In the genomic region with DNA sequence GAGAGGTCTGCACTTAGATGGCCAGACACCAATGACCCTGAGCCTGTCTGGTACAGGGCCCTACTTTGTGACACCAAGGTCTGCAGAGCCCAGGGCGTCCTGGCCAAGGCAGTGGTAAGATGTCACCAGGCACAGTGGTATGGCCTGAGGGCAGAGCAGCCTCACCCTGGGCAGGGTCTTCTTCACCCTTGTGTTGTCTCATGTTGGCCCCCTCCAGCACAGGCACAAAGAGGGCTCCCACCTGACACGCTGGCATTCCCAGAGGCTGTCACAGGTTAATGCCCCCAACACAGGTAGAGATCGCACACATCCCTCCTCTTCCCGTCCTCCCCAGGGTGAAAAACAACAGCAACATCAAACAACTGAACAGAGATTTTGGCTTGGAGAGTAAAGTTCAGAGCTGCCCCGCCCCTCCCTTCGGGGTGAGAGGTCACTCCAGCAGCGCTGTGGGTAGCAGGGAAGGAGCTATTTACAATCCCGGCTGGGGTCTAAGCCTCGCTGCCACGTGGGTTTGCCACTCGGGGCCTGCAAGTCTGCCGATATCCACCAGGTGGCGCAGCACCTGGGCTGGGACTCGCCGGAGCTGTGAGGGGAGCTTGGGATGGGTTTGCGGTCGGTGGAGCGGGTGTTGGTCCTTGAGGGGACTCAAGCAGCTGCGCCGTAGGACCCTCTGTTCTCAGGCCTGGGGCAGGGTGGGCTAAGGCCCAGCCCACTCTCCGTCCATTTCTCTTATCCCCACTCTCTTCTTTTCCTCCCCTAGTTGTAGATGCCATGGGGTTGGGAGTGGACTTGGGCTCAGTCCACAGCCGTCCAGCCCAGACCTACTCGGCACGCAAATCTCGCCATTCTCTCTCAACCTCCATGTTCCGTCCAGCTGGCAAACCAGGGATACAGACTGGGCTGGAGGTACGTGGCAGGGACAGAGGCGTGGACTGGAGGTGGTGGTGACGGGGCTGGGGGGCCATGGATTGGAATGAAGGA, we compare ENCODE assay signal across 1 cellular context.
TF ChIP-seq lines count a peak whose summit lies in the region.

No MANE protein-coding gene starts in this region.

TF ChIP-seq in HepG2, 621 proteins besides CTCF, POLR2A, EP300 and RAD21 (continued from another document and continues in another):
- TF ChIP-seq, protein P1, sequence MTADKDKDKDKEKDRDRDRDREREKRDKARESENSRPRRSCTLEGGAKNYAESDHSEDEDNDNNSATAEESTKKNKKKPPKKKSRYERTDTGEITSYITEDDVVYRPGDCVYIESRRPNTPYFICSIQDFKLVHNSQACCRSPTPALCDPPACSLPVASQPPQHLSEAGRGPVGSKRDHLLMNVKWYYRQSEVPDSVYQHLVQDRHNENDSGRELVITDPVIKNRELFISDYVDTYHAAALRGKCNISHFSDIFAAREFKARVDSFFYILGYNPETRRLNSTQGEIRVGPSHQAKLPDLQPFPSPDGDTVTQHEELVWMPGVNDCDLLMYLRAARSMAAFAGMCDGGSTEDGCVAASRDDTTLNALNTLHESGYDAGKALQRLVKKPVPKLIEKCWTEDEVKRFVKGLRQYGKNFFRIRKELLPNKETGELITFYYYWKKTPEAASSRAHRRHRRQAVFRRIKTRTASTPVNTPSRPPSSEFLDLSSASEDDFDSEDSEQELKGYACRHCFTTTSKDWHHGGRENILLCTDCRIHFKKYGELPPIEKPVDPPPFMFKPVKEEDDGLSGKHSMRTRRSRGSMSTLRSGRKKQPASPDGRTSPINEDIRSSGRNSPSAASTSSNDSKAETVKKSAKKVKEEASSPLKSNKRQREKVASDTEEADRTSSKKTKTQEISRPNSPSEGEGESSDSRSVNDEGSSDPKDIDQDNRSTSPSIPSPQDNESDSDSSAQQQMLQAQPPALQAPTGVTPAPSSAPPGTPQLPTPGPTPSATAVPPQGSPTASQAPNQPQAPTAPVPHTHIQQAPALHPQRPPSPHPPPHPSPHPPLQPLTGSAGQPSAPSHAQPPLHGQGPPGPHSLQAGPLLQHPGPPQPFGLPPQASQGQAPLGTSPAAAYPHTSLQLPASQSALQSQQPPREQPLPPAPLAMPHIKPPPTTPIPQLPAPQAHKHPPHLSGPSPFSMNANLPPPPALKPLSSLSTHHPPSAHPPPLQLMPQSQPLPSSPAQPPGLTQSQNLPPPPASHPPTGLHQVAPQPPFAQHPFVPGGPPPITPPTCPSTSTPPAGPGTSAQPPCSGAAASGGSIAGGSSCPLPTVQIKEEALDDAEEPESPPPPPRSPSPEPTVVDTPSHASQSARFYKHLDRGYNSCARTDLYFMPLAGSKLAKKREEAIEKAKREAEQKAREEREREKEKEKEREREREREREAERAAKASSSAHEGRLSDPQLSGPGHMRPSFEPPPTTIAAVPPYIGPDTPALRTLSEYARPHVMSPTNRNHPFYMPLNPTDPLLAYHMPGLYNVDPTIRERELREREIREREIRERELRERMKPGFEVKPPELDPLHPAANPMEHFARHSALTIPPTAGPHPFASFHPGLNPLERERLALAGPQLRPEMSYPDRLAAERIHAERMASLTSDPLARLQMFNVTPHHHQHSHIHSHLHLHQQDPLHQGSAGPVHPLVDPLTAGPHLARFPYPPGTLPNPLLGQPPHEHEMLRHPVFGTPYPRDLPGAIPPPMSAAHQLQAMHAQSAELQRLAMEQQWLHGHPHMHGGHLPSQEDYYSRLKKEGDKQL (CRISPR knock-in tag; IDR thresholded peaks at IDR 0.05; ENCODE audit: low read depth) = peak; percentile 25; the same call in 1 of the 2 replicates
- TF ChIP-seq, protein P2, sequence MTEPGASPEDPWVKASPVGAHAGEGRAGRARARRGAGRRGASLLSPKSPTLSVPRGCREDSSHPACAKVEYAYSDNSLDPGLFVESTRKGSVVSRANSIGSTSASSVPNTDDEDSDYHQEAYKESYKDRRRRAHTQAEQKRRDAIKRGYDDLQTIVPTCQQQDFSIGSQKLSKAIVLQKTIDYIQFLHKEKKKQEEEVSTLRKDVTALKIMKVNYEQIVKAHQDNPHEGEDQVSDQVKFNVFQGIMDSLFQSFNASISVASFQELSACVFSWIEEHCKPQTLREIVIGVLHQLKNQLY (CRISPR knock-in tag; IDR thresholded peaks at IDR 0.05) = 0 out of 2 replicates have a peak, but pooled peaks have one; percentile 64
- no peak for TF ChIP-seq TCF7L2 (IDR thresholded peaks at IDR 0.05; ENCODE audit: low read depth, low read length)
- TF ChIP-seq, protein P3, sequence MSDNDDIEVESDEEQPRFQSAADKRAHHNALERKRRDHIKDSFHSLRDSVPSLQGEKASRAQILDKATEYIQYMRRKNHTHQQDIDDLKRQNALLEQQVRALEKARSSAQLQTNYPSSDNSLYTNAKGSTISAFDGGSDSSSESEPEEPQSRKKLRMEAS (IDR thresholded peaks at IDR 0.05) = peak; percentile 96
- TF ChIP-seq SMC3 (IDR thresholded peaks at IDR 0.05; ENCODE audit: low read length) = peak; percentile 81
- peak; percentile 57; the same call in 1 of the 2 replicates for TF ChIP-seq ZNF460 (CRISPR knock-in tag; IDR thresholded peaks at IDR 0.05; ENCODE audit: borderline replicate concordance)
- peak; percentile 93 for TF ChIP-seq PHF5A (CRISPR knock-in tag; IDR thresholded peaks at IDR 0.05; ENCODE audit: low read depth, unreplicated experiment)
- TF ChIP-seq SIN3A (IDR thresholded peaks at IDR 0.05; ENCODE audit: borderline replicate concordance, low read depth, low read length) = peak; percentile 70; the same call in 1 of the 2 replicates
- peak; percentile 60 to 90 for TF ChIP-seq NR2F1 (CRISPR knock-in tag; IDR thresholded peaks at IDR 0.05)
- TF ChIP-seq, protein P4, sequence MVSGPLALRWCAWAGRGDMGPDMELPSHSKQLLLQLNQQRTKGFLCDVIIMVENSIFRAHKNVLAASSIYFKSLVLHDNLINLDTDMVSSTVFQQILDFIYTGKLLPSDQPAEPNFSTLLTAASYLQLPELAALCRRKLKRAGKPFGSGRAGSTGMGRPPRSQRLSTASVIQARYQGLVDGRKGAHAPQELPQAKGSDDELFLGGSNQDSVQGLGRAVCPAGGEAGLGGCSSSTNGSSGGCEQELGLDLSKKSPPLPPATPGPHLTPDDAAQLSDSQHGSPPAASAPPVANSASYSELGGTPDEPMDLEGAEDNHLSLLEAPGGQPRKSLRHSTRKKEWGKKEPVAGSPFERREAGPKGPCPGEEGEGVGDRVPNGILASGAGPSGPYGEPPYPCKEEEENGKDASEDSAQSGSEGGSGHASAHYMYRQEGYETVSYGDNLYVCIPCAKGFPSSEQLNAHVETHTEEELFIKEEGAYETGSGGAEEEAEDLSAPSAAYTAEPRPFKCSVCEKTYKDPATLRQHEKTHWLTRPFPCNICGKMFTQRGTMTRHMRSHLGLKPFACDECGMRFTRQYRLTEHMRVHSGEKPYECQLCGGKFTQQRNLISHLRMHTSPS (CRISPR knock-in tag; IDR thresholded peaks at IDR 0.05; ENCODE audit: low read depth) = peak; percentile 75; the same call in 1 of the 2 replicates
- no peak for TF ChIP-seq ZNF326 (CRISPR knock-in tag; IDR thresholded peaks at IDR 0.05; ENCODE audit: borderline replicate concordance)
- TF ChIP-seq SIX4 (CRISPR knock-in tag; IDR thresholded peaks at IDR 0.05) = no peak
- peak; percentile 84; the same call in 1 of the 2 replicates for TF ChIP-seq ZNF329 (CRISPR knock-in tag; IDR thresholded peaks at IDR 0.05; ENCODE audit: low read depth)
- peak; percentile 48; the same call in 1 of the 2 replicates for TF ChIP-seq ETV5 (CRISPR knock-in tag; IDR thresholded peaks at IDR 0.05; ENCODE audit: borderline replicate concordance)
- TF ChIP-seq, protein P5, sequence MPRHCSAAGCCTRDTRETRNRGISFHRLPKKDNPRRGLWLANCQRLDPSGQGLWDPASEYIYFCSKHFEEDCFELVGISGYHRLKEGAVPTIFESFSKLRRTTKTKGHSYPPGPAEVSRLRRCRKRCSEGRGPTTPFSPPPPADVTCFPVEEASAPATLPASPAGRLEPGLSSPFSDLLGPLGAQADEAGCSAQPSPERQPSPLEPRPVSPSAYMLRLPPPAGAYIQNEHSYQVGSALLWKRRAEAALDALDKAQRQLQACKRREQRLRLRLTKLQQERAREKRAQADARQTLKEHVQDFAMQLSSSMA (CRISPR knock-in tag; IDR thresholded peaks at IDR 0.05) = no peak
- no peak for TF ChIP-seq BRD4 (CRISPR knock-in tag; IDR thresholded peaks at IDR 0.05)
- no peak for TF ChIP-seq GABPA (IDR thresholded peaks at IDR 0.05; ENCODE audit: low read depth, low read length)
- peak; percentile 43; the same call in 1 of the 2 replicates for TF ChIP-seq GABPA (CRISPR knock-in tag; IDR thresholded peaks at IDR 0.05; ENCODE audit: low read depth)
- TF ChIP-seq SKI (IDR thresholded peaks at IDR 0.05; ENCODE audit: partially characterized antibody) = peak; percentile 24
- TF ChIP-seq, protein P6, sequence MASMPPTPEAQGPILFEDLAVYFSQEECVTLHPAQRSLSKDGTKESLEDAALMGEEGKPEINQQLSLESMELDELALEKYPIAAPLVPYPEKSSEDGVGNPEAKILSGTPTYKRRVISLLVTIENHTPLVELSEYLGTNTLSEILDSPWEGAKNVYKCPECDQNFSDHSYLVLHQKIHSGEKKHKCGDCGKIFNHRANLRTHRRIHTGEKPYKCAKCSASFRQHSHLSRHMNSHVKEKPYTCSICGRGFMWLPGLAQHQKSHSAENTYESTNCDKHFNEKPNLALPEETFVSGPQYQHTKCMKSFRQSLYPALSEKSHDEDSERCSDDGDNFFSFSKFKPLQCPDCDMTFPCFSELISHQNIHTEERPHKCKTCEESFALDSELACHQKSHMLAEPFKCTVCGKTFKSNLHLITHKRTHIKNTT (CRISPR knock-in tag; IDR thresholded peaks at IDR 0.05) = no peak
- peak; percentile 24 for TF ChIP-seq ASH2L (IDR thresholded peaks at IDR 0.05; ENCODE audit: insufficient read length, low read depth, low read length)
- TF ChIP-seq ZNF670 (CRISPR knock-in tag; IDR thresholded peaks at IDR 0.05; ENCODE audit: borderline replicate concordance) = 0 out of 2 replicates have a peak, but pooled peaks have one; percentile 50
- no peak for TF ChIP-seq SOX6 (IDR thresholded peaks at IDR 0.05)
- peak; percentile 88 for TF ChIP-seq SOX6 (CRISPR knock-in tag; IDR thresholded peaks at IDR 0.05)
- TF ChIP-seq, protein P7, sequence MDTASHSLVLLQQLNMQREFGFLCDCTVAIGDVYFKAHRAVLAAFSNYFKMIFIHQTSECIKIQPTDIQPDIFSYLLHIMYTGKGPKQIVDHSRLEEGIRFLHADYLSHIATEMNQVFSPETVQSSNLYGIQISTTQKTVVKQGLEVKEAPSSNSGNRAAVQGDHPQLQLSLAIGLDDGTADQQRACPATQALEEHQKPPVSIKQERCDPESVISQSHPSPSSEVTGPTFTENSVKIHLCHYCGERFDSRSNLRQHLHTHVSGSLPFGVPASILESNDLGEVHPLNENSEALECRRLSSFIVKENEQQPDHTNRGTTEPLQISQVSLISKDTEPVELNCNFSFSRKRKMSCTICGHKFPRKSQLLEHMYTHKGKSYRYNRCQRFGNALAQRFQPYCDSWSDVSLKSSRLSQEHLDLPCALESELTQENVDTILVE (CRISPR knock-in tag; IDR thresholded peaks at IDR 0.05) = peak; percentile 77
- TF ChIP-seq MIER3 (CRISPR knock-in tag; IDR thresholded peaks at IDR 0.05; ENCODE audit: borderline replicate concordance) = peak; percentile 90; the same call in 1 of the 2 replicates
- peak; percentile 74; the same call in 1 of the 2 replicates for TF ChIP-seq MYNN (CRISPR knock-in tag; IDR thresholded peaks at IDR 0.05; ENCODE audit: low read depth)
- TF ChIP-seq POLR2G (IDR thresholded peaks at IDR 0.05; ENCODE audit: low read depth, low read length) = no peak
- TF ChIP-seq TSC22D2 (CRISPR knock-in tag; IDR thresholded peaks at IDR 0.05; ENCODE audit: borderline replicate concordance) = 0 out of 2 replicates have a peak, but pooled peaks have one; percentile 54
- TF ChIP-seq ZNF772 (CRISPR knock-in tag; IDR thresholded peaks at IDR 0.05) = 0 out of 2 replicates have a peak, but pooled peaks have one; percentile 50
- peak; percentile 89 for TF ChIP-seq ZEB1 (IDR thresholded peaks at IDR 0.05; ENCODE audit: insufficient replicate concordance, low read depth)
- TF ChIP-seq RCOR2 (CRISPR knock-in tag; IDR thresholded peaks at IDR 0.05) = peak; percentile 62; the same call in 1 of the 2 replicates
- peak; percentile 91 for TF ChIP-seq SAP130 (CRISPR knock-in tag; IDR thresholded peaks at IDR 0.05; ENCODE audit: low read depth)
- no peak for TF ChIP-seq ZFYVE20 (CRISPR knock-in tag; IDR thresholded peaks at IDR 0.05; ENCODE audit: borderline replicate concordance, low read depth)
- TF ChIP-seq, protein P8, sequence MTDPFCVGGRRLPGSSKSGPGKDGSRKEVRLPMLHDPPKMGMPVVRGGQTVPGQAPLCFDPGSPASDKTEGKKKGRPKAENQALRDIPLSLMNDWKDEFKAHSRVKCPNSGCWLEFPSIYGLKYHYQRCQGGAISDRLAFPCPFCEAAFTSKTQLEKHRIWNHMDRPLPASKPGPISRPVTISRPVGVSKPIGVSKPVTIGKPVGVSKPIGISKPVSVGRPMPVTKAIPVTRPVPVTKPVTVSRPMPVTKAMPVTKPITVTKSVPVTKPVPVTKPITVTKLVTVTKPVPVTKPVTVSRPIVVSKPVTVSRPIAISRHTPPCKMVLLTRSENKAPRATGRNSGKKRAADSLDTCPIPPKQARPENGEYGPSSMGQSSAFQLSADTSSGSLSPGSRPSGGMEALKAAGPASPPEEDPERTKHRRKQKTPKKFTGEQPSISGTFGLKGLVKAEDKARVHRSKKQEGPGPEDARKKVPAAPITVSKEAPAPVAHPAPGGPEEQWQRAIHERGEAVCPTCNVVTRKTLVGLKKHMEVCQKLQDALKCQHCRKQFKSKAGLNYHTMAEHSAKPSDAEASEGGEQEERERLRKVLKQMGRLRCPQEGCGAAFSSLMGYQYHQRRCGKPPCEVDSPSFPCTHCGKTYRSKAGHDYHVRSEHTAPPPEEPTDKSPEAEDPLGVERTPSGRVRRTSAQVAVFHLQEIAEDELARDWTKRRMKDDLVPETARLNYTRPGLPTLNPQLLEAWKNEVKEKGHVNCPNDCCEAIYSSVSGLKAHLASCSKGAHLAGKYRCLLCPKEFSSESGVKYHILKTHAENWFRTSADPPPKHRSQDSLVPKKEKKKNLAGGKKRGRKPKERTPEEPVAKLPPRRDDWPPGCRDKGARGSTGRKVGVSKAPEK (CRISPR knock-in tag; IDR thresholded peaks at IDR 0.05; ENCODE audit: borderline replicate concordance) = peak; percentile 86; the same call in 1 of the 2 replicates
- TF ChIP-seq TBL1XR1 (IDR thresholded peaks at IDR 0.05; ENCODE audit: borderline replicate concordance, low read length, partially characterized antibody) = no peak
- peak; percentile 54; the same call in 1 of the 2 replicates for TF ChIP-seq ZNF205 (CRISPR knock-in tag; IDR thresholded peaks at IDR 0.05)
- TF ChIP-seq, protein P9, sequence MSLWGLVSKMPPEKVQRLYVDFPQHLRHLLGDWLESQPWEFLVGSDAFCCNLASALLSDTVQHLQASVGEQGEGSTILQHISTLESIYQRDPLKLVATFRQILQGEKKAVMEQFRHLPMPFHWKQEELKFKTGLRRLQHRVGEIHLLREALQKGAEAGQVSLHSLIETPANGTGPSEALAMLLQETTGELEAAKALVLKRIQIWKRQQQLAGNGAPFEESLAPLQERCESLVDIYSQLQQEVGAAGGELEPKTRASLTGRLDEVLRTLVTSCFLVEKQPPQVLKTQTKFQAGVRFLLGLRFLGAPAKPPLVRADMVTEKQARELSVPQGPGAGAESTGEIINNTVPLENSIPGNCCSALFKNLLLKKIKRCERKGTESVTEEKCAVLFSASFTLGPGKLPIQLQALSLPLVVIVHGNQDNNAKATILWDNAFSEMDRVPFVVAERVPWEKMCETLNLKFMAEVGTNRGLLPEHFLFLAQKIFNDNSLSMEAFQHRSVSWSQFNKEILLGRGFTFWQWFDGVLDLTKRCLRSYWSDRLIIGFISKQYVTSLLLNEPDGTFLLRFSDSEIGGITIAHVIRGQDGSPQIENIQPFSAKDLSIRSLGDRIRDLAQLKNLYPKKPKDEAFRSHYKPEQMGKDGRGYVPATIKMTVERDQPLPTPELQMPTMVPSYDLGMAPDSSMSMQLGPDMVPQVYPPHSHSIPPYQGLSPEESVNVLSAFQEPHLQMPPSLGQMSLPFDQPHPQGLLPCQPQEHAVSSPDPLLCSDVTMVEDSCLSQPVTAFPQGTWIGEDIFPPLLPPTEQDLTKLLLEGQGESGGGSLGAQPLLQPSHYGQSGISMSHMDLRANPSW (CRISPR knock-in tag; IDR thresholded peaks at IDR 0.05; ENCODE audit: borderline replicate concordance) = no peak
- peak; percentile 44; the same call in 1 of the 2 replicates for TF ChIP-seq ZKSCAN8 (CRISPR knock-in tag; IDR thresholded peaks at IDR 0.05; ENCODE audit: borderline replicate concordance)
